29 cellular contexts compared by ENCODE assay signal in the genomic region with DNA sequence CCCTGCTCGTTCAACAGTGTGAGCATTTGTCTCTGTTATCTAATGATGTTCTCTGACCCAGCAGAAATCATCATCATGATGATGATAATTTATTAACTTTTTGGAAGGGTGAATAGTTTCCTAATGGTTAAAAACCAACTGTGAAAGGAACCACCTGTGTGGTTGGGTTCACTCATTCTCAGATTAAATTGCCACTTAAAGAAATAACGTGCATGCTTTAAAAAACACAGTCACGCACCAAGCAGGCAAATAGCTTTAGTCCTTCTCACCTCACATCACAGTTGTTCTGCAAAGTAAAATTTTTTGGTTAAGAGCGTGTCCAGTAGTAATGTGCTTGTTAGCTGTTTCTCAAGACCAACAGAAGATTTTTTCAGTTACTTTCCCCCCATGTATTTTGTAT. TPM values are rescaled to one million over a fixed set of nuclear protein-coding genes. Genes with fewer than 3 reads are reported as not detected.
"Had no signal": no experiment of that assay in that cellular context is flagged by ENCODE, and none has a peak within 500 bp of the region (broad histone marks: within the 10 kb centered on the region; RNA-seq: fewer than 3 reads in every experiment).

No MANE protein-coding gene starts in this region.

- H3K9ac ChIP-seq: neural progenitor cell had no signal

- DNase-seq: islet precursor cell; left ventricle myocardium inferior; mesendoderm; naive B cell; natural killer cell; nephron progenitor cell; ovary; right lobe of liver; stimulated activated CD4-positive, alpha-beta T cell treated with anti-CD3 and anti-CD28 coated beads, Interleukin-1b, Interleukin-23, amount 100 ng/mL, for 48 hours; stimulated activated CD4-positive, alpha-beta T cell treated with anti-CD3 and anti-CD28 coated beads, Interleukin-2, amount 100 ng/mL, for 48 hours; stimulated activated CD4-positive, alpha-beta T cell treated with anti-CD3 and anti-CD28 coated beads, Interleukin-4, amount 100 ng/mL, for 4 hours; stimulated activated CD8-positive, alpha-beta memory T cell treated with anti-CD3 and anti-CD28 coated beads, Interleukin-4, amount 100 ng/mL, for 48 hours; stimulated activated naive CD4-positive, alpha-beta T cell treated with Interleukin-2 at 50 U/mL for 16 hours; stimulated activated naive CD8-positive, alpha-beta T cell treated with anti-CD3 and anti-CD28 coated beads, Interleukin-15, amount 100 ng/mL, for 72 hours; uterus had no signal

- H3K4me3 ChIP-seq: left ventricle myocardium inferior, lung, neural progenitor cell, ovary, right atrium auricular region, right lobe of liver, smooth muscle cell, tibial nerve, uterus had no signal

- H3K27me3 ChIP-seq: neural progenitor cell, ovary, right atrium auricular region, right lobe of liver, tibial nerve, uterus had no signal

- H3K4me1 Mint-ChIP-seq: mesothelial cell of epicardium, neural progenitor cell had no signal

- H2AFZ ChIP-seq: neural progenitor cell had no signal

- H3K27ac Mint-ChIP-seq: mesothelial cell of epicardium; natural killer cell; nephron progenitor cell; progenitor cell of endocrine pancreas; stimulated activated memory B cell treated with anti-CD40 and anti-IgM and Interleukin-4, amounts not matched to agents 10 μg/mL and 1 μg/mL and 100 μg/mL, for 72 hours; stimulated activated naive CD8-positive, alpha-beta T cell treated with anti-CD3 and anti-CD28 coated beads, Interleukin-15, amount 100 ng/mL, for 72 hours; type B pancreatic cell had no signal

- H3K4me3 Mint-ChIP-seq: mesothelial cell of epicardium; naive B cell; natural killer cell; nephron progenitor cell; neural progenitor cell; stimulated activated memory B cell treated with anti-CD40 and anti-IgM and Interleukin-4, amounts not matched to agents 10 μg/mL and 1 μg/mL and 100 μg/mL, for 72 hours; stimulated activated naive CD8-positive, alpha-beta T cell treated with anti-CD3 and anti-CD28 coated beads, Interleukin-15, amount 100 ng/mL, for 72 hours; type B pancreatic cell had no signal

- ATAC-seq: natural killer cell; right lobe of liver; stimulated activated memory B cell treated with anti-CD40 and anti-IgM and Interleukin-4, amounts not matched to agents 10 μg/mL and 1 μg/mL and 100 μg/mL, for 72 hours; stimulated activated naive CD8-positive, alpha-beta T cell treated with anti-CD3 and anti-CD28 coated beads, Interleukin-15, amount 100 ng/mL, for 72 hours had no signal

- H3K4me1 ChIP-seq: left ventricle myocardium inferior, neural progenitor cell, right atrium auricular region, right lobe of liver, tibial nerve, uterus had no signal

- H3K36me3 Mint-ChIP-seq: naive B cell; natural killer cell; stimulated activated memory B cell treated with anti-CD40 and anti-IgM and Interleukin-4, amounts not matched to agents 10 μg/mL and 1 μg/mL and 100 μg/mL, for 72 hours had no signal

- H3K36me3 ChIP-seq: left ventricle myocardium inferior, neural progenitor cell, ovary, right atrium auricular region, tibial nerve, uterus had no signal

- H3K9me3 ChIP-seq: left ventricle myocardium inferior, ovary, right lobe of liver, tibial nerve, uterus had no signal

- H3K27me3 Mint-ChIP-seq: naive B cell; progenitor cell of endocrine pancreas; stimulated activated memory B cell treated with anti-CD40 and anti-IgM and Interleukin-4, amounts not matched to agents 10 μg/mL and 1 μg/mL and 100 μg/mL, for 72 hours; type B pancreatic cell had no signal

- H3K4me2 ChIP-seq: neural progenitor cell, smooth muscle cell had no signal

- H3K27ac ChIP-seq: left ventricle myocardium inferior, neural progenitor cell, ovary, right atrium auricular region, right lobe of liver, tibial nerve, uterus had no signal

- H3K9me3 Mint-ChIP-seq: natural killer cell; stimulated activated naive CD8-positive, alpha-beta T cell treated with anti-CD3 and anti-CD28 coated beads, Interleukin-15, amount 100 ng/mL, for 72 hours had no signal

RNA-seq across cellular contexts. Expression of a gene that starts 19.8 kb away (rescaled TPM):
- total RNA-seq: kidney epithelial cell, left ventricle myocardium inferior, mononuclear cell, natural killer cell, omental fat pad, right atrium auricular region, skeletal muscle tissue, temporal lobe, tibial nerve had no signal
- polyA plus RNA-seq: smooth muscle cell had no signal
